Comparison of ENCODE assay signal across 9 cellular contexts in the genomic region with DNA sequence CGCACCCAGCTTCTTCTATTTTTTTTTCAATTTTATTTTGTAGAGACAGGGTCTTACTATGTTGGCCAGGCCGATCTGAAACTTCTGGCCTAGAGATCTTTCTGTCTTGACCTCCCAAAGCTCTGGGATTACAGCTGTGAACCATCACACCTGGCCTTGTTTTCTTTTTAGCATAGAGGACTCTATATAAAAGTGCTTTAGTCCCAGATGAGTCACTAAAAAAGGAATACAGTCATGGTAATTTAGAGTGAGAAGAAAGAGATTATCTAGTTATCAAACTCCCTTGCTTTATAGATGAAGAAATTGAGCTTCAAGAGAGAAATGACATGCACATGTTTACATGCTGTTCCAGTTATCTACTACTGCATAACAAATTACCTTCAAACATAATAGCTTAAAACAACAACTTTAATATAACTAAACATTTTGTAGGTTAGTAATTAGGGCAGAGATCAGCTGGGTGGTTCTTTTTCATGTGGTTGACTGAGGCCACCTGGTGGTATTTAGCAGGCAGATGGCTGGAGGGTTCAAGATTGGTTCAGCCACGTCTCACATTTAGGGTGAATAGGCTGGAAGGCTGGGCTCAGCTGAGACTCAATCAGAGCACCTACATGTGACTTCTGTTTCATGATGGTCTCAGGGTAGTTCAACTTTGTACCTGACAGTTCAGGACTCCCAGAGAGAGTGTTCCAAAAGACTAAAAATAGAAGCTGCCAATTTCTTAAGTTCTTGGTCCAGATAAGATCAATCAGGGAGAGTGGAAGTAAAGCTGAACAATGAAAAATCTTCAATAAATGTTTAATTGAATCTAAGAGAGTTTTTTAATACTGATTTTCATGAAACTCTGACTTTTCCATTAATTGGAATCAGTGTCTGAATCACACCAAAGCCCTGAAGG. TPM values are rescaled to one million over a fixed set of nuclear protein-coding genes. Genes with fewer than 3 reads are reported as not detected.
DNase-seq lines count a peak whose midpoint lies in the region; ATAC-seq and TF ChIP-seq lines count a peak whose summit lies in the region.
"Had no signal": no experiment of that assay in that cellular context is flagged by ENCODE, and none has a peak within 500 bp of the region (broad histone marks: within the 10 kb centered on the region; RNA-seq: fewer than 3 reads in every experiment).

No MANE protein-coding gene starts in this region.

- peak in 2 of 3 experiments; percentile 23 to 66 for DNase-seq in NCI-H1417 (lab: John Stamatoyannopoulos, UW)
- no peak for DNase-seq in NCI-H1417 treated with DMSO at 0.1 percent for 48 hours (lab: John Stamatoyannopoulos, UW)
- peak; percentile 64 for DNase-seq in H7
- DNase-seq in NCI-H345 (lab: John Stamatoyannopoulos, UW), result peak; percentile 48
- DNase-seq in activated CD4-positive, alpha-beta T cell treated with anti-CD3 and anti-CD28 coated beads, Interleukin-2, amount 50 U/mL, for 48 hours, result peak; percentile 26 to 33
- peak in 1 of 2 donors; percentile 43 for DNase-seq in foreskin keratinocyte
- no peak for DNase-seq in retinal pigment epithelial cell (ENCODE audit: low read depth)

- TF ChIP-seq CTCF in foreskin keratinocyte (conservative IDR thresholded peaks at IDR 0.05) (peak; percentile 71), retinal pigment epithelial cell (conservative IDR thresholded peaks at IDR 0.05; ENCODE audit: low read depth, low read length) (peak; percentile 75)

- H3K27ac ChIP-seq in foreskin keratinocyte, result no peak overlapping the region
- H3K27ac ChIP-seq: BLaER1 had no signal

- no peaks in the 10 kb centered on the region for H3K36me3 ChIP-seq in H7 (replicated peaks; ENCODE audit: control insufficient read depth, insufficient read depth, low read length)
- H3K36me3 ChIP-seq: BLaER1 had no signal

- no peaks in the 10 kb centered on the region for H3K27me3 ChIP-seq in H7 (ENCODE audit: control insufficient read depth, insufficient read depth, low read length)
- peaks cover 28% of the 10 kb centered on the region for H3K27me3 ChIP-seq in foreskin keratinocyte
- H3K27me3 ChIP-seq: BLaER1 had no signal

- no peaks in the 10 kb centered on the region for H3K4me1 ChIP-seq in foreskin keratinocyte
- H3K4me1 ChIP-seq: BLaER1 had no signal

- H3K4me3 ChIP-seq in H7 (ENCODE audit: insufficient read depth, low read depth, low read length), result no peak overlapping the region
- H3K4me3 ChIP-seq in retinal pigment epithelial cell (ENCODE audit: low read length), result no peak overlapping the region
- H3K4me3 ChIP-seq: BLaER1 had no signal

- ATAC-seq in foreskin keratinocyte, result peak; percentile 64
- no peak for ATAC-seq in GM21526 (IDR thresholded peaks at IDR 0.05; ENCODE audit: low FRiP score, unreplicated experiment)

RNA-seq across cellular contexts. Expression of a gene that starts 16.9 kb away (rescaled TPM):
- total RNA-seq in H7 (2014; rRNA removed; shearing (Covaris generic)), result 106 and 117 TPM in 2 replicates
- 17.5 and 18.9 TPM in 2 replicates for total RNA-seq in foreskin keratinocyte
- polyA plus RNA-seq in foreskin keratinocyte, result 4.6 and 6.9 TPM in 2 replicates

Comparison
In these comparisons a context has a peak if more than half of its experiments do, and no peak if none do; other contexts are left out.
1. DNase-seq: peak in NCI-H1417 (2 of 3), H7 (single experiment), NCI-H345 (single experiment) and activated CD4-positive, alpha-beta T cell treated with anti-CD3 and anti-CD28 coated beads, Interleukin-2, amount 50 U/mL, for 48 hours (2 of 2); none in NCI-H1417 treated with DMSO at 0.1 percent for 48 hours (single experiment) and retinal pigment epithelial cell (single experiment).